15 cellular contexts compared by ENCODE assay signal in genomic region chr6:139368661-139369060, GRCh38. TPM values are rescaled to one million over a fixed set of nuclear protein-coding genes. Genes with fewer than 3 reads are reported as not detected.
A peak's percentile ranks its signal among the peaks of the same experiment; 100 is the strongest.
DNase-seq lines count a peak whose midpoint lies in the region; ATAC-seq and TF ChIP-seq lines count a peak whose summit lies in the region.
"Had no signal": no experiment of that assay in that cellular context is flagged by ENCODE, and none has a peak within 500 bp of the region (broad histone marks: within the 10 kb centered on the region; RNA-seq: fewer than 3 reads in every experiment).

No MANE protein-coding gene starts in this region.

- peak overlapping the region; percentile 21; the same call in 1 of the 2 replicates for H3K9ac ChIP-seq in SK-N-SH
- peak overlapping the region; percentile 31 for H3K9ac ChIP-seq in iPS-18a (ENCODE audit: low read length)
- H3K9ac ChIP-seq in trophoblast cell (ENCODE audit: low read length), result no peak overlapping the region

- H3K4me2 ChIP-seq in SK-N-SH (no peak overlapping the region), trophoblast cell (ENCODE audit: low read length) (peak overlapping the region; percentile 54)

- no peaks in the 10 kb centered on the region for H3K9me2 ChIP-seq in SK-N-SH

- no peak for ATAC-seq in HG03378 (IDR thresholded peaks at IDR 0.05; ENCODE audit: unreplicated experiment)
- ATAC-seq in HG03354 (IDR thresholded peaks at IDR 0.05; ENCODE audit: poor library complexity, severe bottlenecking, unreplicated experiment), result no peak
- ATAC-seq: activated T-helper 17 cell treated with anti-CD3 and anti-CD28 coated beads, Interleukin-2, amount 50 U/mL, for 72 hours; natural killer cell had no signal

- H2AFZ ChIP-seq in SK-N-SH (ENCODE audit: low read depth) (no peak overlapping the region), trophoblast cell (ENCODE audit: insufficient read depth, low read length, poor library complexity) (no peak overlapping the region)

- H3K27ac ChIP-seq in HEK293 (ENCODE audit: extremely low read depth, low read depth, low read length) (no peak overlapping the region), SK-N-SH (ENCODE audit: low read depth in 2 of 2, low read length in 1 of 2) (peak overlapping the region in 1 of 2 experiments; percentile 28; a peak in 1 of 4 replicates), iPS-18a (ENCODE audit: low read length) (peak overlapping the region; percentile 59), trophoblast cell (ENCODE audit: low read depth, low read length) (peak overlapping the region; percentile 84), brain microvascular endothelial cell (no peak overlapping the region)

- 64% methylated on average over 1 of the region's 1 CpG for WGBS in SK-N-SH (ENCODE audit: low lambda C conversion rate)
- WGBS in trophoblast cell (ENCODE audit: extremely low coverage, insufficient coverage, insufficient read length), result no CpG with 5 or more reads among the region's 1 CpG

- CTCF ChIA-PET in HEK293 (lab: Yijun Ruan, JAX), result interaction anchor here (0.6 to 1.2 kb wide), 2 partner anchors 149 to 539 kb away, joined by 3 to 8 read pairs; no protein-coding TSS in a partner anchor
- CTCF ChIA-PET in SK-N-SH (lab: Yijun Ruan, JAX), result interaction anchor here (1.2 kb wide), 1 partner anchor 780 kb away, joined by 3 read pairs; no protein-coding TSS in a partner anchor

- H3K18ac ChIP-seq in trophoblast cell (ENCODE audit: low read length), result no peak overlapping the region

- H4K20me1 ChIP-seq in SK-N-SH (ENCODE audit: insufficient read depth), result peaks cover 24% of the 10 kb centered on the region

- DNase-seq in SK-N-SH, result no peak
- DNase-seq in trophoblast cell, result no peak
- DNase-seq in ACHN, result no peak
- DNase-seq in brain microvascular endothelial cell, result no peak
- DNase-seq: effector CD4-positive, alpha-beta T cell; glutamatergic neuron; natural killer cell; NCI-H2029; stimulated activated CD4-positive, alpha-beta T cell treated with anti-CD3 and anti-CD28 coated beads, Interleukin-12 subunit alpha, Interleukin-12 subunit beta, amount 100 ng/mL, for 4 hours had no signal

- no peak overlapping the region for H4K8ac ChIP-seq in trophoblast cell (ENCODE audit: low read depth, low read length)

- in situ Hi-C loops in ACHN (cut with HindIII; ENCODE audit: low pct_ligation_motif_present, low pct_unique_long_range_greater_than_20kb, low sequenced_read_pairs), result no loop called here
- in situ Hi-C loops in brain microvascular endothelial cell (cut with HindIII; ENCODE audit: low pct_ligation_motif_present, low sequenced_read_pairs), result no loop called here

- H3K4me3 ChIP-seq in HEK293 (ENCODE audit: low read depth, low read length) (no peak overlapping the region), SK-N-SH (ENCODE audit: low read depth in 2 of 2, low read length in 1 of 2) (no peak overlapping the region; a peak in 1 of 4 replicates), iPS-18a (ENCODE audit: low read length) (peak overlapping the region; percentile 93), trophoblast cell (ENCODE audit: low read depth, low read length) (no peak overlapping the region), brain microvascular endothelial cell (ENCODE audit: low read depth, low read length) (no peak overlapping the region)
- H3K4me3 ChIP-seq: lung had no signal

- peak overlapping the region; percentile 30 for H2BK120ac ChIP-seq in trophoblast cell (ENCODE audit: insufficient read depth, low read length, poor library complexity)

- no peak overlapping the region for H3K14ac ChIP-seq in trophoblast cell (ENCODE audit: low read length)

- no peak overlapping the region for H4K91ac ChIP-seq in trophoblast cell (ENCODE audit: low read depth, low read length)

- H3K9me3 ChIP-seq in HEK293 (ENCODE audit: control insufficient read depth, insufficient read depth, low read depth, low read length), result no peaks in the 10 kb centered on the region
- no peaks in the 10 kb centered on the region for H3K9me3 ChIP-seq in SK-N-SH
- H3K9me3 ChIP-seq in iPS-18a (ENCODE audit: control insufficient read depth, low read depth, low read length), result no peaks in the 10 kb centered on the region
- H3K9me3 ChIP-seq in trophoblast cell (ENCODE audit: insufficient read depth, low read depth, low read length), result no peaks in the 10 kb centered on the region

- TF ChIP-seq RAD21 in SK-N-SH (IDR thresholded peaks at IDR 0.05; ENCODE audit: low read length), result no peak

- H3K36me3 ChIP-seq in HEK293 (ENCODE audit: control insufficient read depth in 2 of 2, insufficient read depth in 1 of 2, low read length in 2 of 2) (peaks cover 0 to 23% of the 10 kb centered on the region in 2 experiments; a peak in 1 of 3 replicates), SK-N-SH (replicated peaks in 1 of 2; ENCODE audit: control insufficient read depth in 1 of 2, insufficient read depth in 2 of 2, low read length in 1 of 2) (peaks cover 18 to 27% of the 10 kb centered on the region in 2 experiments), iPS-18a (ENCODE audit: control insufficient read depth, low read depth, low read length) (peaks cover 18% of the 10 kb centered on the region), trophoblast cell (ENCODE audit: control insufficient read depth in 1 of 2, insufficient read depth in 2 of 2, low read length in 2 of 2) (peaks cover 8% of the 10 kb centered on the region in 2 experiments), brain microvascular endothelial cell (replicated peaks) (peaks cover 18% of the 10 kb centered on the region)

- no peak for TF ChIP-seq EP300 in SK-N-SH (IDR thresholded peaks at IDR 0.05; ENCODE audit: borderline replicate concordance in 1 of 2, low read depth in 1 of 2, low read length in 1 of 2)

- POLR2A ChIA-PET in HEK293 (lab: Yijun Ruan, JAX), result no interaction called here
- POLR2A ChIA-PET in SK-N-SH (lab: Yijun Ruan, JAX), result no interaction called here

- no peak overlapping the region for H3K23ac ChIP-seq in trophoblast cell (ENCODE audit: low read length)

- H3K79me2 ChIP-seq in SK-N-SH (ENCODE audit: insufficient read depth) (peaks cover 33% of the 10 kb centered on the region), trophoblast cell (ENCODE audit: control insufficient read depth, insufficient read depth, low read length, poor library complexity) (peaks cover 8% of the 10 kb centered on the region)

- no peak overlapping the region for H2BK12ac ChIP-seq in trophoblast cell (ENCODE audit: low read length)

- H4K12ac ChIP-seq in trophoblast cell (ENCODE audit: low read depth, low read length), result no peak overlapping the region

- H3K4ac ChIP-seq in trophoblast cell (ENCODE audit: low read depth, low read length), result no peak overlapping the region

- H2BK5ac ChIP-seq in trophoblast cell (ENCODE audit: low read depth, low read length, poor library complexity), result no peak overlapping the region

- H3K4me1 ChIP-seq in HEK293 (ENCODE audit: control insufficient read depth, insufficient read depth, low read length), result peaks cover 34% of the 10 kb centered on the region
- peaks cover 5 to 30% of the 10 kb centered on the region in 2 experiments for H3K4me1 ChIP-seq in SK-N-SH (ENCODE audit: control insufficient read depth in 1 of 2, insufficient read depth in 2 of 2, low read depth in 1 of 2, low read length in 1 of 2)
- peaks cover 42% of the 10 kb centered on the region for H3K4me1 ChIP-seq in iPS-18a (ENCODE audit: control insufficient read depth, low read depth, low read length)
- H3K4me1 ChIP-seq in trophoblast cell (ENCODE audit: control insufficient read depth in 1 of 2, insufficient read depth in 2 of 2, low read length in 2 of 2), result peaks cover 2 to 11% of the 10 kb centered on the region in 2 experiments

- H3K27me3 ChIP-seq in SK-N-SH (ENCODE audit: insufficient read depth) (no peaks in the 10 kb centered on the region), iPS-18a (ENCODE audit: control insufficient read depth, insufficient read depth, low read length) (no peaks in the 10 kb centered on the region), trophoblast cell (ENCODE audit: insufficient read depth, low read length) (no peaks in the 10 kb centered on the region), brain microvascular endothelial cell (replicated peaks) (no peaks in the 10 kb centered on the region)

- peaks cover 14% of the 10 kb centered on the region for H3K79me1 ChIP-seq in trophoblast cell (ENCODE audit: low read length)

- peaks cover 45% of the 10 kb centered on the region for H3F3A ChIP-seq in SK-N-SH (replicated peaks; ENCODE audit: insufficient read depth)

- TF ChIP-seq CTCF in HEK293 (tag by site-specific recombination; IDR thresholded peaks at IDR 0.05) (no peak), SK-N-SH (IDR thresholded peaks at IDR 0.05) (no peak), brain microvascular endothelial cell (IDR thresholded peaks at IDR 0.05; ENCODE audit: low read depth, low read length, missing control alignments) (no peak)

- no peak overlapping the region for H2AK5ac ChIP-seq in trophoblast cell (ENCODE audit: low read length)

TF ChIP-seq in HEK293, 187 proteins besides CTCF, POLR2A, EP300 and RAD21 (continues in another document):
- no peak for TF ChIP-seq ZNF571 (tag by site-specific recombination; IDR thresholded peaks at IDR 0.05)

TF ChIP-seq in SK-N-SH, 30 proteins besides CTCF, POLR2A, EP300 and RAD21 (continues in another document):
- TF ChIP-seq GATA2 (CRISPR knock-in tag; IDR thresholded peaks at IDR 0.05), result no peak

RNA-seq across cellular contexts. Expression of gene CITED2, which starts 5.8 kb away (rescaled TPM):
- 159 and 173 TPM in 2 replicates for polyA plus RNA-seq in SK-N-SH (2012; rRNA removed)
- 133 and 135 TPM in 2 replicates for polyA plus RNA-seq in SK-N-SH (2012; cell fraction: cytosol; rRNA removed)
- 156 and 252 TPM in 2 replicates for polyA plus RNA-seq in SK-N-SH (2012; cell fraction: nucleus; rRNA removed)
- 250 and 268 TPM in 2 replicates for polyA plus RNA-seq in trophoblast cell (2013)

Comparison
In these comparisons a context has a peak if more than half of its experiments do, and no peak if none do; other contexts are left out.
1. H3K27ac ChIP-seq: peak in iPS-18a (single experiment) and trophoblast cell (single experiment); none in HEK293 (single experiment) and brain microvascular endothelial cell (single experiment).